ENCODE assay signal across 16 cellular contexts in the genomic region with DNA sequence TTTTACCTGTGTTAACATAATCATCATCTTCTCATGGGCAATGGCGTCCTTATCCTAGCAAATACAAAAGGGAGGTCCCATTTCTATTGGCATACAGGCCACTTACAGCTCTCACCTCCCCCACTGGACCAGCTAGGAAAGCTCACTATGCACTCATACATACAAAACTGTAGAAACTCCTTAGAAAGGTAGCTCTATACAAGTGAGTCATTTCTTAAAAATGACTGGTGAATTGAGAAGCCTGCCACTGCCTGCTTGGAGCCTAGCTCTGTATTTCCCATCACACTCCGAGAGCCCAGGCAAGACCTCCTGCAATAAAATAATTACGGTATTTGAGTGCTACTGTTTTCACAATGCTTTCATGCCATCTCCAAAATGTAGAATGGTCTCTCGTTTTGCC.
DNase-seq lines count a peak whose midpoint lies in the region; ATAC-seq, FAIRE-seq and TF ChIP-seq lines count a peak whose summit lies in the region.
"Had no signal": no experiment of that assay in that cellular context is flagged by ENCODE, and none has a peak within 500 bp of the region (broad histone marks: within the 10 kb centered on the region; RNA-seq: fewer than 3 reads in every experiment).

No MANE protein-coding gene starts in this region.

- H3K9ac ChIP-seq in IMR-90 (ENCODE audit: low read depth, low read length) = no peak overlapping the region
- no peak overlapping the region for H3K9ac ChIP-seq in keratinocyte (ENCODE audit: control insufficient read depth, extremely low read depth, insufficient read depth, low read length)
- H3K9ac ChIP-seq: BLaER1 treated with 17β-estradiol and CSF1 and Interleukin-3, amounts not matched to agents 10 nM and 100 nM had no signal

- H3K79me1 ChIP-seq in IMR-90 (ENCODE audit: low read depth in 1 of 2, low read length in 2 of 2) = no peaks in the 10 kb centered on the region

- no peak overlapping the region for H3K27ac ChIP-seq in IMR-90 (ENCODE audit: insufficient read depth, low read length)
- H3K27ac ChIP-seq in RWPE2 (ENCODE audit: poor library complexity, severe bottlenecking) = no peak overlapping the region
- H3K27ac ChIP-seq in keratinocyte (ENCODE audit: control insufficient read depth, insufficient read depth, low read length) = no peak overlapping the region
- no peak overlapping the region for H3K27ac ChIP-seq in gastrocnemius medialis
- no peak overlapping the region for H3K27ac ChIP-seq in hepatocyte
- H3K27ac ChIP-seq: BLaER1 treated with 17β-estradiol and CSF1 and Interleukin-3, amounts not matched to agents 10 nM and 100 nM had no signal

- TF ChIP-seq RAD21 in IMR-90 (IDR thresholded peaks at IDR 0.05; ENCODE audit: low read length) = no peak

- DNase-seq in H54 (ENCODE audit: insufficient read length, low spot score) (peak; percentile 26), IMR-90 (peak; percentile 12), RWPE2 (ENCODE audit: low spot score) (no peak), keratinocyte (ENCODE audit: low read depth, low spot score) (no peak), GM19239 (ENCODE audit: insufficient read length, low spot score) (no peak), gastrocnemius medialis (no peak), hepatocyte (ENCODE audit: low spot score) (no peak), dermis blood vessel endothelial cell (no peak)
- DNase-seq: ACHN; Calu3; CD4-positive, CD25-positive, alpha-beta regulatory T cell; DMS 273 treated with DMSO at 0.1 percent for 48 hours had no signal

- H3K14ac ChIP-seq in IMR-90 (replicated peaks; ENCODE audit: low read depth, low read length) = no peak overlapping the region

- no CpG with 5 or more reads among the region's 4 CpGs for WGBS in IMR-90 (ENCODE audit: extremely low coverage in 2 of 2, insufficient read length in 1 of 2), 2 experiments
- 92% methylated on average over 4 of the region's 4 CpGs for WGBS in hepatocyte (ENCODE audit: low lambda C conversion rate, missing lambda C conversion rate)

- H3K4ac ChIP-seq in IMR-90 (ENCODE audit: low read depth, low read length) = no peak overlapping the region

- H2BK5ac ChIP-seq in IMR-90 (ENCODE audit: low read depth, low read length, poor library complexity, severe bottlenecking) = no peak overlapping the region

- H2AK9ac ChIP-seq in IMR-90 (replicated peaks; ENCODE audit: low read depth, low read length, poor library complexity) = no peak overlapping the region

- H3K23ac ChIP-seq in IMR-90 (ENCODE audit: low read depth, low read length) = no peak overlapping the region

- H4K5ac ChIP-seq in IMR-90 (ENCODE audit: low read depth, low read length) = no peak overlapping the region

- H3K9me3 ChIP-seq in IMR-90 (ENCODE audit: control insufficient read depth, insufficient read depth, low read length) (no peaks in the 10 kb centered on the region), RWPE2 (ENCODE audit: severe bottlenecking) (peaks cover 2% of the 10 kb centered on the region), keratinocyte (ENCODE audit: control insufficient read depth, low read depth, low read length) (no peaks in the 10 kb centered on the region), gastrocnemius medialis (no peaks in the 10 kb centered on the region), hepatocyte (ENCODE audit: low read depth) (no peaks in the 10 kb centered on the region)
- H3K9me3 ChIP-seq: BLaER1 treated with 17β-estradiol and CSF1 and Interleukin-3, amounts not matched to agents 10 nM and 100 nM had no signal

- no peak overlapping the region for H3K18ac ChIP-seq in IMR-90 (ENCODE audit: low read depth, low read length)

- H3K4me2 ChIP-seq in IMR-90 (ENCODE audit: low read depth, low read length) (no peak overlapping the region), keratinocyte (ENCODE audit: control insufficient read depth, extremely low read depth, insufficient read depth, low read depth, low read length) (no peak overlapping the region), hepatocyte (no peak overlapping the region)
- H3K4me2 ChIP-seq: BLaER1 treated with 17β-estradiol and CSF1 and Interleukin-3, amounts not matched to agents 10 nM and 100 nM had no signal

- ATAC-seq in IMR-90 (ENCODE audit: low read depth) (peak; percentile 56), RWPE2 (ENCODE audit: low read depth) (peak; percentile 89), gastrocnemius medialis (no peak)
- ATAC-seq: GM12878, HCT116 had no signal

- H3K56ac ChIP-seq in IMR-90 (ENCODE audit: extremely low read depth, insufficient read depth, low read length) = no peak overlapping the region

- H2BK120ac ChIP-seq in IMR-90 (ENCODE audit: low read depth, low read length) = no peak overlapping the region

- no peak overlapping the region for H4K91ac ChIP-seq in IMR-90 (ENCODE audit: insufficient read depth, low read depth, low read length)

- H3K9me1 ChIP-seq in IMR-90 (ENCODE audit: insufficient read depth, low read length) = 0 out of 2 replicates have a peak, but pooled peaks cover 4% of the 10 kb centered on the region
- no peaks in the 10 kb centered on the region for H3K9me1 ChIP-seq in keratinocyte (ENCODE audit: control insufficient read depth, extremely low read depth, insufficient read depth, low read length)

- POLR2A ChIA-PET in IMR-90 (lab: Charles Lee; ENCODE audit: unreplicated experiment) = no interaction called here

- H3K36me3 ChIP-seq in IMR-90 (ENCODE audit: control insufficient read depth, insufficient read depth, low read length) (no peaks in the 10 kb centered on the region), RWPE2 (ENCODE audit: low read depth) (no peaks in the 10 kb centered on the region), keratinocyte (ENCODE audit: control insufficient read depth in 2 of 2, extremely low read depth in 1 of 2, insufficient read depth in 2 of 2, low read length in 2 of 2) (no peaks in the 10 kb centered on the region), gastrocnemius medialis (no peaks in the 10 kb centered on the region), hepatocyte (replicated peaks; ENCODE audit: insufficient read depth, low read depth) (no peaks in the 10 kb centered on the region)
- H3K36me3 ChIP-seq: BLaER1 treated with 17β-estradiol and CSF1 and Interleukin-3, amounts not matched to agents 10 nM and 100 nM had no signal

- FAIRE-seq in H54 (lab: Jason Lieb, UNC) (peak; percentile 64), keratinocyte (lab: Jason Lieb, UNC) (peak; percentile 56), GM19239 (lab: Jason Lieb, UNC) (no peak)
- FAIRE-seq: GM12878, H1 had no signal

- H4K20me1 ChIP-seq in IMR-90 (ENCODE audit: insufficient read depth, low read length) = no peaks in the 10 kb centered on the region
- no peaks in the 10 kb centered on the region for H4K20me1 ChIP-seq in keratinocyte (ENCODE audit: control insufficient read depth, extremely low read depth, insufficient read depth, low read length)
- no peaks in the 10 kb centered on the region for H4K20me1 ChIP-seq in hepatocyte (ENCODE audit: insufficient read depth, poor library complexity, severe bottlenecking)
- H4K20me1 ChIP-seq: BLaER1 treated with 17β-estradiol and CSF1 and Interleukin-3, amounts not matched to agents 10 nM and 100 nM had no signal

- dilution Hi-C loops in IMR-90 (cut with HindIII; ENCODE audit: low sequenced_read_pairs, unreplicated experiment) (no loop called here), keratinocyte (cut with MboI; ENCODE audit: extremely low pct_ligation_motif_present, low sequenced_read_pairs) (no loop called here)

- H2BK15ac ChIP-seq in IMR-90 (ENCODE audit: low read depth, low read length) = no peak overlapping the region

- H2AFZ ChIP-seq in IMR-90 (replicated peaks; ENCODE audit: low read length, poor library complexity) (no peak overlapping the region), keratinocyte (ENCODE audit: control insufficient read depth, low read length) (no peak overlapping the region), hepatocyte (no peak overlapping the region)

- TF ChIP-seq POLR2A in H54 (IDR thresholded peaks at IDR 0.05; ENCODE audit: low read depth, low read length) = no peak
- no peak for TF ChIP-seq POLR2A in IMR-90 (IDR thresholded peaks at IDR 0.05; ENCODE audit: low read depth, low read length)
- TF ChIP-seq POLR2A in gastrocnemius medialis (IDR thresholded peaks at IDR 0.05) = no peak

- H2BK20ac ChIP-seq in IMR-90 (ENCODE audit: low read depth, low read length) = no peak overlapping the region

- in situ Hi-C loops in IMR-90 (cut with MboI; ENCODE audit: low sequenced_read_pairs) (no loop called here), gastrocnemius medialis (cut with MboI; ENCODE audit: low sequenced_read_pairs in 4 of 4) (no loop called here)

- H3K4me1 ChIP-seq in IMR-90 (ENCODE audit: control insufficient read depth, insufficient read depth, low read length) (0 out of 2 replicates have a peak, but pooled peaks cover 2% of the 10 kb centered on the region), RWPE2 (ENCODE audit: insufficient read depth, poor library complexity, severe bottlenecking) (no peaks in the 10 kb centered on the region), keratinocyte (ENCODE audit: control insufficient read depth, extremely low read depth, insufficient read depth, low read length) (peaks cover 7% of the 10 kb centered on the region), gastrocnemius medialis (no peaks in the 10 kb centered on the region), hepatocyte (ENCODE audit: insufficient read depth) (peaks cover 4% of the 10 kb centered on the region)
- H3K4me1 ChIP-seq: BLaER1 treated with 17β-estradiol and CSF1 and Interleukin-3, amounts not matched to agents 10 nM and 100 nM had no signal

- H3K79me2 ChIP-seq in keratinocyte (ENCODE audit: control insufficient read depth, insufficient read depth, low read length) = no peaks in the 10 kb centered on the region
- no peaks in the 10 kb centered on the region for H3K79me2 ChIP-seq in hepatocyte

- H2AK5ac ChIP-seq in IMR-90 (ENCODE audit: low read depth, low read length) = no peak overlapping the region

- H3K4me3 ChIP-seq in IMR-90 (ENCODE audit: insufficient read depth, low read depth, low read length) (no peak overlapping the region), RWPE2 (ENCODE audit: severe bottlenecking) (no peak overlapping the region), keratinocyte (ENCODE audit: control insufficient read depth in 2 of 3, extremely low read depth in 1 of 3, insufficient read depth in 2 of 3, low read depth in 1 of 3, low read length in 3 of 3) (no peak overlapping the region), gastrocnemius medialis (no peak overlapping the region), hepatocyte (no peak overlapping the region)
- H3K4me3 ChIP-seq: BLaER1 treated with 17β-estradiol and CSF1 and Interleukin-3, amounts not matched to agents 10 nM and 100 nM; GM12878 had no signal

- CTCF ChIA-PET in IMR-90 (lab: Yijun Ruan, JAX) = no interaction called here

- H4K8ac ChIP-seq in IMR-90 (ENCODE audit: low read depth in 2 of 2, low read length in 2 of 2) = no peak overlapping the region

- no TSS peak for BruUV-seq in IMR-90 (replicated peaks; lab: Mats Ljungman, UMichigan)

- TF ChIP-seq CTCF in IMR-90 (conservative IDR thresholded peaks at IDR 0.05; ENCODE audit: low read depth, low read length) (no peak), RWPE2 (IDR thresholded peaks at IDR 0.05; ENCODE audit: poor library complexity, severe bottlenecking) (no peak), keratinocyte (optimal IDR thresholded peaks at IDR 0.05 in 1 of 3, IDR thresholded peaks at IDR 0.05 in 1 of 3, conservative IDR thresholded peaks at IDR 0.05 in 1 of 3; ENCODE audit: extremely low read depth in 1 of 3, insufficient read depth in 2 of 3, low read length in 3 of 3) (no peak), gastrocnemius medialis (IDR thresholded peaks at IDR 0.05 in 4 of 5, conservative IDR thresholded peaks at IDR 0.05 in 1 of 5) (no peak), hepatocyte (IDR thresholded peaks at IDR 0.05; ENCODE audit: poor library complexity) (no peak)

- H3K9me2 ChIP-seq in hepatocyte (replicated peaks; ENCODE audit: insufficient read depth) = no peaks in the 10 kb centered on the region

- no peaks in the 10 kb centered on the region for H3K27me3 ChIP-seq in IMR-90 (ENCODE audit: control insufficient read depth, insufficient read depth, low read length)
- no peaks in the 10 kb centered on the region for H3K27me3 ChIP-seq in RWPE2 (ENCODE audit: insufficient read depth, poor library complexity, severe bottlenecking)
- H3K27me3 ChIP-seq in keratinocyte (ENCODE audit: control insufficient read depth, extremely low read depth, insufficient read depth, low read length) = no peaks in the 10 kb centered on the region
- no peaks in the 10 kb centered on the region for H3K27me3 ChIP-seq in gastrocnemius medialis
- H3K27me3 ChIP-seq in hepatocyte = no peaks in the 10 kb centered on the region
- H3K27me3 ChIP-seq: BLaER1 treated with 17β-estradiol and CSF1 and Interleukin-3, amounts not matched to agents 10 nM and 100 nM had no signal

- intact Hi-C loops in IMR-90 (cut with micrococcal nuclease) = no loop called here
- intact Hi-C loops in gastrocnemius medialis (cut with DNase I; ENCODE audit: low total_unique reads) = no loop called here

Comparison
In these comparisons a context has a peak if more than half of its experiments do, and no peak if none do; other contexts are left out.
1. DNase-seq: peak in H54 (single experiment) and IMR-90 (single experiment); none in RWPE2 (single experiment), keratinocyte (single experiment), GM19239 (single experiment), gastrocnemius medialis (0 of 2), hepatocyte (single experiment) and dermis blood vessel endothelial cell (single experiment).
2. ATAC-seq: peak in IMR-90 (single experiment) and RWPE2 (single experiment); none in gastrocnemius medialis (0 of 2).